ENCODE assay signal across 23 cellular contexts in the genomic region with DNA sequence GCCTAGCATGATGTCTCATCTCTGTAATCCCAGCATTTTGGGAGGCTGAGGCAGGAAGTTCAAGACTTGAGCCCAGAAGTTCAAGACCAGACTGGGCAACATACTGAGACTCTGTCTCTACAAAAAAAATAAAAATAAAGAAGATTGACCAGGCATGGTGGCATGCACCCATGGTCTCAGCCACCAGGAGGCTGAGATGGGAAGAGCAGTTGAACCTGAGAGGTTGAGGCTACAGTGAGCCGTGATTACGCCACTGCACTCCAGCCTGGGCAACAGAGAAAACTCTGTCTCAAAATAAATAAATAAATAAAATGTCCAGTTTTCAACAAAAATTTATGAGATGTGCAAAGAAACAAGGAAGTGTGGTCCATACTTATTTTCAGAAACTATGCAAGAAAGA. TPM values are rescaled to one million over a fixed set of nuclear protein-coding genes. Genes with fewer than 3 reads are reported as not detected.
A peak's percentile ranks its signal among the peaks of the same experiment; 100 is the strongest.
DNase-seq lines count a peak whose midpoint lies in the region; ATAC-seq, FAIRE-seq and TF ChIP-seq lines count a peak whose summit lies in the region.
"Had no signal": no experiment of that assay in that cellular context is flagged by ENCODE, and none has a peak within 500 bp of the region (broad histone marks: within the 10 kb centered on the region; RNA-seq: fewer than 3 reads in every experiment).

No MANE protein-coding gene starts in this region.

- H2AFZ ChIP-seq in H1 (ENCODE audit: low read length) = no peak overlapping the region
- no peak overlapping the region for H2AFZ ChIP-seq in osteoblast (ENCODE audit: low read length)

- FAIRE-seq in H1 (lab: Jason Lieb, UNC) = no peak
- FAIRE-seq: kidney had no signal

- H3K79me2 ChIP-seq in H1 (ENCODE audit: control insufficient read depth in 1 of 2, insufficient read depth in 2 of 2, low read length in 2 of 2) (no peaks in the 10 kb centered on the region), osteoblast (ENCODE audit: insufficient read depth, low read length) (no peaks in the 10 kb centered on the region)

- H2BK15ac ChIP-seq in H1 (ENCODE audit: low read length) = no peak overlapping the region

- H3K4me3 ChIP-seq in GM12875 (ENCODE audit: low read depth, low read length) (no peak overlapping the region), H1 (ENCODE audit: extremely low read depth in 1 of 4, insufficient read depth in 2 of 4, low read depth in 3 of 4, low read length in 4 of 4) (no peak overlapping the region), osteoblast (ENCODE audit: insufficient read depth, low read length) (no peak overlapping the region), A673 (ENCODE audit: low read depth, low read length, poor library complexity, severe bottlenecking) (no peak overlapping the region), spleen (no peak overlapping the region)
- H3K4me3 ChIP-seq: Peyer's patch had no signal

- H3K56ac ChIP-seq in H1 (replicated peaks; ENCODE audit: insufficient read length, low read depth, low read length) = no peak overlapping the region

- intact Hi-C loops in A673 (cut with micrococcal nuclease; ENCODE audit: unreplicated experiment) = no loop called here
- intact Hi-C loops in spleen (cut with DNase I; ENCODE audit: low total_unique reads) = no loop called here

- no peaks in the 10 kb centered on the region; a peak in 1 of 7 replicates for H3K27me3 ChIP-seq in H1 (replicated peaks in 1 of 4; ENCODE audit: control insufficient read depth in 3 of 4, extremely low read depth in 1 of 4, insufficient read depth in 3 of 4, low read length in 3 of 4)
- no peaks in the 10 kb centered on the region for H3K27me3 ChIP-seq in osteoblast (ENCODE audit: insufficient read depth, low read length)
- H3K27me3 ChIP-seq in A673 (replicated peaks; ENCODE audit: insufficient read depth, low read depth, low read length, poor library complexity) = peaks cover 21% of the 10 kb centered on the region
- H3K27me3 ChIP-seq in spleen (replicated peaks in 1 of 7) = no peaks in the 10 kb centered on the region
- H3K27me3 ChIP-seq: Peyer's patch had no signal

- 87% methylated on average over 2 of the region's 2 CpGs; no CpG with 5 or more reads in 1 of the 2 experiments for WGBS in H1 (ENCODE audit: extremely low coverage in 1 of 2, insufficient coverage in 1 of 2, insufficient read length in 1 of 2, insufficient replicate concordance in 2 of 2, low coverage in 1 of 2, low lambda C conversion rate in 2 of 2, missing lambda C conversion rate in 1 of 2), 2 experiments
- 85 to 100% (median 97%) methylated on average over 2 of the region's 2 CpGs for WGBS in spleen, 5 donors

- H4K91ac ChIP-seq in H1 (replicated peaks; ENCODE audit: insufficient read length, low read length) = no peak overlapping the region

- BruUV-seq in A673 (replicated peaks; lab: Mats Ljungman, UMichigan) = no TSS peak

- H3K36me3 ChIP-seq in H1 (ENCODE audit: control insufficient read depth in 2 of 4, insufficient read depth in 4 of 4, low read length in 3 of 4) = no peaks in the 10 kb centered on the region
- no peaks in the 10 kb centered on the region for H3K36me3 ChIP-seq in osteoblast (ENCODE audit: insufficient read depth, low read length)
- H3K36me3 ChIP-seq in A673 (ENCODE audit: insufficient read depth, low read length, poor library complexity, severe bottlenecking) = no peaks in the 10 kb centered on the region
- H3K36me3 ChIP-seq in spleen = no peaks in the 10 kb centered on the region
- H3K36me3 ChIP-seq: Peyer's patch had no signal

- TF ChIP-seq CTCF in GM12875 (IDR thresholded peaks at IDR 0.05; ENCODE audit: borderline replicate concordance, insufficient read depth, low read depth, low read length) (peak; percentile 14; the same call in 1 of the 2 replicates), H1 (IDR thresholded peaks at IDR 0.05; ENCODE audit: control extremely low read depth in 1 of 3, insufficient read depth in 1 of 3, low read depth in 1 of 3, low read length in 3 of 3) (peak; percentile 50 to 63 (median 51)), osteoblast (IDR thresholded peaks at IDR 0.05; ENCODE audit: extremely low read depth, low read depth, low read length) (peak; percentile 27), A673 (conservative IDR thresholded peaks at IDR 0.05; ENCODE audit: low read depth, low read length) (no peak; the same call in 1 of the 2 replicates), spleen (IDR thresholded peaks at IDR 0.05 in 8 of 11, conservative IDR thresholded peaks at IDR 0.05 in 3 of 11) (no peak)

- H2BK12ac ChIP-seq in H1 (ENCODE audit: low read depth, low read length) = no peak overlapping the region

- H2AK5ac ChIP-seq in H1 (ENCODE audit: low read depth, low read length) = no peak overlapping the region

- no peak overlapping the region for H4K8ac ChIP-seq in H1 (ENCODE audit: extremely low read depth, insufficient read depth, low read length)

- H2BK20ac ChIP-seq in H1 (ENCODE audit: low read length) = no peak overlapping the region

- no peak overlapping the region for H2BK120ac ChIP-seq in H1 (replicated peaks; ENCODE audit: low read depth, low read length)

- no peak overlapping the region for H3K4me2 ChIP-seq in H1 (ENCODE audit: insufficient read depth in 1 of 2, low read depth in 2 of 2, low read length in 2 of 2)
- no peak overlapping the region for H3K4me2 ChIP-seq in osteoblast (ENCODE audit: insufficient read depth, low read length)
- H3K4me2 ChIP-seq: SK-N-SH had no signal

- ATAC-seq in HG03442 (IDR thresholded peaks at IDR 0.05; ENCODE audit: unreplicated experiment) = no peak
- ATAC-seq: activated naive CD8-positive, alpha-beta T cell treated with anti-CD3 and anti-CD28 coated beads, Interleukin-2, amount 50 U/mL, for 24 hours; activated T-helper 17 cell treated with anti-CD3 and anti-CD28 coated beads, Interleukin-2, amount 50 U/mL, for 72 hours; natural killer cell had no signal

- CTCF ChIA-PET in H1 (lab: Charles Lee; ENCODE audit: partially characterized antibody) (interaction anchor here (0.7 to 3.7 kb wide), 6 partner anchors 12 to 396 kb away, joined by 3 to 23 read pairs (median 4); no protein-coding TSS in a partner anchor), A673 (lab: Charles Lee) (interaction anchor here (1.2 kb wide), 1 partner anchor 13 kb away, joined by 3 read pairs; no protein-coding TSS in a partner anchor)

- no peak overlapping the region for H3K9ac ChIP-seq in H1 (replicated peaks in 1 of 4; ENCODE audit: extremely low read depth in 1 of 4, low read depth in 3 of 4, low read length in 3 of 4)
- H3K9ac ChIP-seq: SK-N-SH had no signal

- no peaks in the 10 kb centered on the region for H3K79me1 ChIP-seq in H1 (ENCODE audit: low read depth, low read length)

- TF ChIP-seq POLR2A in H1 (IDR thresholded peaks at IDR 0.05; ENCODE audit: control extremely low read depth in 1 of 2, low read depth in 2 of 2, low read length in 2 of 2) (no peak), spleen (IDR thresholded peaks at IDR 0.05) (no peak)

- TF ChIP-seq RAD21 in H1 (IDR thresholded peaks at IDR 0.05 in 1 of 2, conservative IDR thresholded peaks at IDR 0.05 in 1 of 2; ENCODE audit: low read depth in 2 of 2, low read length in 2 of 2) = peak; percentile 37 to 52; a peak in 3 of 4 replicates

- H3K27ac ChIP-seq in H1 (ENCODE audit: low read depth, low read length) (no peak overlapping the region), osteoblast (ENCODE audit: low read depth, low read length) (no peak overlapping the region), A673 (ENCODE audit: low read depth, low read length, poor library complexity, severe bottlenecking) (no peak overlapping the region), spleen (no peak overlapping the region)
- H3K27ac ChIP-seq: Peyer's patch had no signal

- H3K4ac ChIP-seq in H1 (replicated peaks; ENCODE audit: insufficient read length, low read depth, low read length) = no peak overlapping the region

- TF ChIP-seq EP300 in H1 (IDR thresholded peaks at IDR 0.05; ENCODE audit: borderline replicate concordance in 1 of 2, low read depth in 2 of 2, low read length in 2 of 2) = no peak

- H3K14ac ChIP-seq in H1 (ENCODE audit: insufficient read length) = no peak overlapping the region

- H3K9me3 ChIP-seq in H1 (ENCODE audit: insufficient read depth in 2 of 2, low read depth in 1 of 2, low read length in 1 of 2) = no peaks in the 10 kb centered on the region
- no peaks in the 10 kb centered on the region for H3K9me3 ChIP-seq in osteoblast (ENCODE audit: low read depth, low read length)
- H3K9me3 ChIP-seq in A673 (ENCODE audit: low read depth, low read length, poor library complexity, severe bottlenecking) = no peaks in the 10 kb centered on the region
- no peaks in the 10 kb centered on the region for H3K9me3 ChIP-seq in spleen
- H3K9me3 ChIP-seq: Peyer's patch, SK-N-SH had no signal

- H3K18ac ChIP-seq in H1 (ENCODE audit: extremely low read depth, low read length) = no peak overlapping the region

- H3K23ac ChIP-seq in H1 (ENCODE audit: insufficient read length) = no peak overlapping the region

- DNase-seq in NAMALWA (ENCODE audit: low spot score) (peak; percentile 18), H1 (ENCODE audit: low read depth in 1 of 2, low spot score in 2 of 2) (no peak), osteoblast (ENCODE audit: insufficient read length, low spot score, missing footprints) (no peak), A673 (ENCODE audit: low spot score) (no peak), spleen (no peak)
- DNase-seq: activated CD4-positive, CD25-positive, alpha-beta regulatory T cell treated with anti-CD3 and anti-CD28 coated beads, Interleukin-2, amount 50 U/mL, for 72 hours; activated naive CD8-positive, alpha-beta T cell treated with anti-CD3 and anti-CD28 coated beads, Interleukin-2, amount 50 U/mL, for 24 hours; DMS153; effector CD8-positive, alpha-beta T cell; hippocampal formation; KG1; kidney; natural killer cell; NCI-H1417; NCI-H2171; NCI-H774; Peyer's patch; SK-N-SH; substantia nigra had no signal

- H4K20me1 ChIP-seq in H1 (replicated peaks in 1 of 2; ENCODE audit: control insufficient read depth in 1 of 2, insufficient read depth in 2 of 2, low read length in 2 of 2) = no peaks in the 10 kb centered on the region
- H4K20me1 ChIP-seq in osteoblast (ENCODE audit: insufficient read depth, low read length) = no peaks in the 10 kb centered on the region

- no peaks in the 10 kb centered on the region for H3K4me1 ChIP-seq in H1 (replicated peaks in 1 of 4; ENCODE audit: control insufficient read depth in 3 of 4, insufficient read depth in 4 of 4, low read length in 3 of 4)
- H3K4me1 ChIP-seq in osteoblast (ENCODE audit: insufficient read depth, low read length) = peaks cover 7% of the 10 kb centered on the region
- H3K4me1 ChIP-seq in A673 (ENCODE audit: insufficient read depth, low read length, poor library complexity, severe bottlenecking) = no peaks in the 10 kb centered on the region
- H3K4me1 ChIP-seq in spleen = no peaks in the 10 kb centered on the region
- H3K4me1 ChIP-seq: Peyer's patch had no signal

- H4K5ac ChIP-seq in H1 (ENCODE audit: insufficient read length, low read depth, low read length) = no peak overlapping the region

- no peak overlapping the region for H2BK5ac ChIP-seq in H1 (ENCODE audit: low read depth, low read length)

- POLR2A ChIA-PET in H1 (lab: Charles Lee; ENCODE audit: partially characterized antibody) = no interaction called here
- POLR2A ChIA-PET in A673 (lab: Charles Lee; ENCODE audit: low non-redundant PET) = no interaction called here

- H3K23me2 ChIP-seq in H1 (ENCODE audit: low read depth, low read length) = no peaks in the 10 kb centered on the region

RNA-seq across cellular contexts. Expression of gene EFCAB6, which starts 28.3 kb away (rescaled TPM):
- total RNA-seq in H1 (2021; fragmentation: NEBNext Ultra II Directional; extraction: Animal tissue kit (Norgen Biotek cat#: 25700)) = 1.5 and 1.7 TPM in 2 replicates
- 0.32 and 0.57 TPM in 2 replicates for polyA plus RNA-seq in H1 (2011; rRNA removed)
- polyA plus RNA-seq in H1 (2011; cell fraction: cytosol; rRNA removed) = 0.45 TPM
- polyA plus RNA-seq in H1 (2011; cell fraction: nucleus; rRNA removed) = 0.86 TPM
- 0.43 to 0.66 TPM (median 0.55 TPM) in 4 replicates for polyA plus RNA-seq in H1 (2012, experiment 1 of 2)
- 0.04 TPM for polyA plus RNA-seq in H1 (2012, experiment 2 of 2)
- 0.47 TPM for polyA plus RNA-seq in H1 (2013, experiment 1 of 2)
- polyA plus RNA-seq in H1 (2013, experiment 2 of 2) = 0.44 TPM
- 1.1 and 1.7 TPM in 2 replicates for polyA minus RNA-seq in H1 (2011; rRNA and poly(A)+ RNA removed)
- polyA minus RNA-seq in H1 (2011; cell fraction: cytosol; rRNA and poly(A)+ RNA removed) = 0.95 TPM
- polyA minus RNA-seq in H1 (2011; cell fraction: nucleus; rRNA and poly(A)+ RNA removed) = 1.3 TPM
- 1.8 and 2.9 TPM in 2 replicates for total RNA-seq in osteoblast
- total RNA-seq in A673 (2021) = 0.41 and 0.59 TPM in 2 replicates
- 1 to 10 TPM in 4 of 7 donors, under 1 TPM in 3; 0.44 to 2.8 (median 1.2) TPM for total RNA-seq in spleen
- under 1 TPM; 0.07 to 0.19 (median 0.14) TPM for polyA plus RNA-seq in spleen
- polyA plus RNA-seq: CD14-positive monocyte had no signal

Comparison
In these comparisons a context has a peak if more than half of its experiments do, and no peak if none do; other contexts are left out.
1. CTCF ChIP-seq: peak in GM12875 (single experiment), H1 (3 of 3) and osteoblast (single experiment); none in A673 (single experiment) and spleen (0 of 11).